9 cellular contexts compared by ENCODE assay signal in the genomic region with DNA sequence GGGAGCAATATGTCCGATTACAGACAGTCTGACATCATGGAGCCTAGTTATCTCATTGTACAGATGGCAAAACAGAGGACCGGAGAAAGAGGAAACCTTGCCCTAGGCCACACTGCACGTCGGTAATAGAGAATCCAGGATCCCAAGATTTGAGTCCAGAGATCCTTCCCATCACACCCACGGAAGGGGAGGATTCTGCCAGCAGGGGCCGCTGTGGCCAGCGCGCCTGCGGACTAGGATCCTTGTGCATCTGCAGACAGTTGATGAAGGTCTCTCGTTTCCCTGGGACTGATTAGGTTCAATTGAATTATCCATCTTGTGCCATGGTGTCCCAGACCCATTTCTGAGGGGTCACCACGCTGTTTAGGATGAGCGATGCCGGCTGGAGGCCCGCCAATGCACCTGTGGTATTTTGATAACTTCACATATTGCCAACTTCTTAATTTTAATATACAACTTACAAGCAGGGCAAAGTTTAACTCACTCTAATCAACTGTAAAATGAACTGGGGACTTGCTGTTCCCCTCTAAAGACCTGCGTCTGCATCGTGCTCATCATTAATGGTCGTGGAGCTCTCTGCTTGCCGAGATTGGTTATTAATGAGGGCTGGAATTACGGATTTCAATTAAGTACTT.
DNase-seq lines count a peak whose midpoint lies in the region; ATAC-seq and TF ChIP-seq lines count a peak whose summit lies in the region.
"Had no signal": no experiment of that assay in that cellular context is flagged by ENCODE, and none has a peak within 500 bp of the region (broad histone marks: within the 10 kb centered on the region; RNA-seq: fewer than 3 reads in every experiment).

No MANE protein-coding gene starts in this region.

- no peaks in the 10 kb centered on the region for H3K79me2 ChIP-seq in OCI-LY3 (ENCODE audit: low read length)

- H3K27me3 ChIP-seq in OCI-LY3 (ENCODE audit: low read depth, low read length) = peaks cover 5% of the 10 kb centered on the region; the same call in 1 of the 2 replicates
- no peaks in the 10 kb centered on the region for H3K27me3 ChIP-seq in esophagus muscularis mucosa
- H3K27me3 ChIP-seq: BLaER1 treated with 17β-estradiol and CSF1 and Interleukin-3, amounts not matched to agents 10 nM and 100 nM had no signal

- intact Hi-C loops in esophagus muscularis mucosa (cut with DNase I) = no loop called here

- CTCF ChIA-PET in activated CD8-positive, alpha-beta memory T cell treated with anti-CD3 and anti-CD28 coated beads, Interleukin-2, amount 10 ng/mL, durations not matched to agents 7 days and 5 days (lab: Charles Lee) = no interaction called here

- H3K4me3 ChIP-seq in OCI-LY3 (ENCODE audit: low read length) (no peak overlapping the region), esophagus muscularis mucosa (no peak overlapping the region)
- H3K4me3 ChIP-seq: BLaER1 treated with 17β-estradiol and CSF1 and Interleukin-3, amounts not matched to agents 10 nM and 100 nM had no signal

- ATAC-seq in GM19395 (IDR thresholded peaks at IDR 0.05; ENCODE audit: unreplicated experiment) = no peak
- ATAC-seq in activated CD8-positive, alpha-beta memory T cell treated with anti-CD3 and anti-CD28 coated beads, Interleukin-2, amount 10 ng/mL, durations not matched to agents 7 days and 5 days = no peak

- no peak overlapping the region for H3K27ac Mint-ChIP-seq in osteocyte (ENCODE audit: unreplicated experiment)
- H3K27ac Mint-ChIP-seq in activated CD8-positive, alpha-beta memory T cell treated with anti-CD3 and anti-CD28 coated beads, Interleukin-2, amount 10 ng/mL, durations not matched to agents 7 days and 5 days = no peak overlapping the region

- no peaks in the 10 kb centered on the region for H4K20me1 ChIP-seq in OCI-LY3 (ENCODE audit: insufficient read depth, low read length)
- H4K20me1 ChIP-seq: BLaER1 treated with 17β-estradiol and CSF1 and Interleukin-3, amounts not matched to agents 10 nM and 100 nM had no signal

- H2AFZ ChIP-seq in OCI-LY3 (ENCODE audit: low read depth, low read length) = no peak overlapping the region

- H3K9me3 ChIP-seq in OCI-LY3 (ENCODE audit: insufficient read depth, low read length) (no peaks in the 10 kb centered on the region), esophagus muscularis mucosa (peaks cover 0 to 2% (median 0%) of the 10 kb centered on the region in 4 donors)
- H3K9me3 ChIP-seq: BLaER1 treated with 17β-estradiol and CSF1 and Interleukin-3, amounts not matched to agents 10 nM and 100 nM had no signal

- H3K36me3 ChIP-seq in OCI-LY3 (replicated peaks; ENCODE audit: low read depth, low read length) (no peaks in the 10 kb centered on the region), esophagus muscularis mucosa (no peaks in the 10 kb centered on the region)
- H3K36me3 ChIP-seq: BLaER1 treated with 17β-estradiol and CSF1 and Interleukin-3, amounts not matched to agents 10 nM and 100 nM had no signal

- H3K27ac ChIP-seq in OCI-LY3 (ENCODE audit: low read length) (no peak overlapping the region), esophagus muscularis mucosa (replicated peaks in 1 of 4) (no peak overlapping the region)
- H3K27ac ChIP-seq: BLaER1 treated with 17β-estradiol and CSF1 and Interleukin-3, amounts not matched to agents 10 nM and 100 nM had no signal

- no peaks in the 10 kb centered on the region for H3K36me3 Mint-ChIP-seq in osteocyte (ENCODE audit: unreplicated experiment)
- H3K36me3 Mint-ChIP-seq in activated CD8-positive, alpha-beta memory T cell treated with anti-CD3 and anti-CD28 coated beads, Interleukin-2, amount 10 ng/mL, durations not matched to agents 7 days and 5 days = no peaks in the 10 kb centered on the region

- DNase-seq in NCI-H524 (lab: John Stamatoyannopoulos, UW) (peak; percentile 11 to 37), NCI-H524 treated with DMSO at 0.1 percent for 48 hours (lab: John Stamatoyannopoulos, UW) (no peak), esophagus muscularis mucosa (ENCODE audit: extremely low spot score) (no peak), osteocyte (ENCODE audit: extremely low spot score, unreplicated experiment) (no peak), MV-4-11 (lab: John Stamatoyannopoulos, UW) (no peak)
- no peak for DNase-seq in activated CD8-positive, alpha-beta memory T cell treated with anti-CD3 and anti-CD28 coated beads, Interleukin-2, amount 10 ng/mL, durations not matched to agents 7 days and 5 days

- no peak overlapping the region for H3K9ac ChIP-seq in OCI-LY3 (ENCODE audit: low read length)
- H3K9ac ChIP-seq: BLaER1 treated with 17β-estradiol and CSF1 and Interleukin-3, amounts not matched to agents 10 nM and 100 nM had no signal

- WGBS in esophagus muscularis mucosa = 40% methylated on average over 16 of the region's 19 CpGs

- H3K4me3 Mint-ChIP-seq in osteocyte (ENCODE audit: unreplicated experiment) = no peak overlapping the region
- no peak overlapping the region for H3K4me3 Mint-ChIP-seq in activated CD8-positive, alpha-beta memory T cell treated with anti-CD3 and anti-CD28 coated beads, Interleukin-2, amount 10 ng/mL, durations not matched to agents 7 days and 5 days

- no peak for TF ChIP-seq EP300 in esophagus muscularis mucosa (IDR thresholded peaks at IDR 0.05)

- H3K4me1 Mint-ChIP-seq in osteocyte (ENCODE audit: unreplicated experiment) = peaks cover 26% of the 10 kb centered on the region
- H3K4me1 Mint-ChIP-seq in activated CD8-positive, alpha-beta memory T cell treated with anti-CD3 and anti-CD28 coated beads, Interleukin-2, amount 10 ng/mL, durations not matched to agents 7 days and 5 days = no peaks in the 10 kb centered on the region

- TF ChIP-seq POLR2A in esophagus muscularis mucosa (IDR thresholded peaks at IDR 0.05; ENCODE audit: low read depth) = no peak

- no peaks in the 10 kb centered on the region for H3K9me3 Mint-ChIP-seq in osteocyte (ENCODE audit: unreplicated experiment)
- H3K9me3 Mint-ChIP-seq in activated CD8-positive, alpha-beta memory T cell treated with anti-CD3 and anti-CD28 coated beads, Interleukin-2, amount 10 ng/mL, durations not matched to agents 7 days and 5 days (ENCODE audit: low read depth) = peaks cover 2% of the 10 kb centered on the region

- peaks cover 19% of the 10 kb centered on the region for H3K27me3 Mint-ChIP-seq in osteocyte (ENCODE audit: unreplicated experiment)
- no peaks in the 10 kb centered on the region for H3K27me3 Mint-ChIP-seq in activated CD8-positive, alpha-beta memory T cell treated with anti-CD3 and anti-CD28 coated beads, Interleukin-2, amount 10 ng/mL, durations not matched to agents 7 days and 5 days

- H3K4me2 ChIP-seq in OCI-LY3 (ENCODE audit: low read length) = no peak overlapping the region
- H3K4me2 ChIP-seq: BLaER1 treated with 17β-estradiol and CSF1 and Interleukin-3, amounts not matched to agents 10 nM and 100 nM had no signal

- H3K4me1 ChIP-seq in OCI-LY3 (ENCODE audit: low read length) = no peaks in the 10 kb centered on the region
- peaks cover 7 to 19% (median 13%) of the 10 kb centered on the region in 4 donors for H3K4me1 ChIP-seq in esophagus muscularis mucosa

- TF ChIP-seq CTCF in OCI-LY3 (IDR thresholded peaks at IDR 0.05; ENCODE audit: low read depth, low read length) (peak; percentile 37), esophagus muscularis mucosa (IDR thresholded peaks at IDR 0.05) (peak in 2 of 3 experiments; percentile 41 to 63), osteocyte (IDR thresholded peaks at IDR 0.05) (peak; percentile 69)

Comparison
In these comparisons a context has a peak if more than half of its experiments do, and no peak if none do; other contexts are left out.
1. DNase-seq: peak in NCI-H524 (2 of 2); none in NCI-H524 treated with DMSO at 0.1 percent for 48 hours (single experiment), esophagus muscularis mucosa (single experiment), osteocyte (single experiment), MV-4-11 (single experiment) and activated CD8-positive, alpha-beta memory T cell treated with anti-CD3 and anti-CD28 coated beads, Interleukin-2, amount 10 ng/mL, durations not matched to agents 7 days and 5 days (single experiment).
2. Peak in every context shown above with its lines, with median percentiles within 50 percentile points of each other: CTCF ChIP-seq.